ENCODE assay signal across 27 cellular contexts in genomic region chr5:102843997-102844396, GRCh38.
"Had no signal": no experiment of that assay in that cellular context is flagged by ENCODE, and none has a peak within 500 bp of the region (broad histone marks: within the 10 kb centered on the region; RNA-seq: fewer than 3 reads in every experiment).

No MANE protein-coding gene starts in this region.

- H3K36me3 ChIP-seq: brain microvascular endothelial cell, gastrocnemius medialis, heart left ventricle had no signal

- H3K9me3 ChIP-seq: gastrocnemius medialis had no signal

- H3K27me3 ChIP-seq: brain microvascular endothelial cell, dorsolateral prefrontal cortex, gastrocnemius medialis, heart left ventricle had no signal

- H3K4me3 ChIP-seq: coronary artery, dorsolateral prefrontal cortex, gastrocnemius medialis, heart left ventricle had no signal

- ATAC-seq: activated CD4-positive, alpha-beta T cell treated with anti-CD3 and anti-CD28 coated beads for 36 hours; activated naive CD4-positive, alpha-beta T cell treated with anti-CD3 and anti-CD28 coated beads, Interleukin-2, amount 50 U/mL, for 72 hours; activated T-cell treated with anti-CD3 and anti-CD28 coated beads, Interleukin-2, amount 50 U/mL, for 72 hours; esophagus mucosa; gastrocnemius medialis; heart left ventricle had no signal

- H3K4me1 ChIP-seq: gastrocnemius medialis, heart left ventricle had no signal

- H3K27ac ChIP-seq: brain microvascular endothelial cell, coronary artery, dorsolateral prefrontal cortex, gastrocnemius medialis, heart left ventricle had no signal

- DNase-seq: activated CD4-positive, alpha-beta memory T cell treated with anti-CD3 and anti-CD28 coated beads, Interleukin-2, amount 10 ng/mL, durations not matched to agents 7 days and 5 days; activated CD4-positive, alpha-beta T cell treated with anti-CD3 and anti-CD28 coated beads for 36 hours; activated CD4-positive, alpha-beta T cell treated with anti-CD3 and anti-CD28 coated beads, Interleukin-2, amount 10 ng/mL, durations not matched to agents 7 days and 5 days; activated CD4-positive, alpha-beta T cell treated with anti-CD3 and anti-CD28 coated beads, Interleukin-2, amount 50 U/mL, for 4 hours; activated CD4-positive, CD25-positive, alpha-beta regulatory T cell; activated CD4-positive, CD25-positive, alpha-beta regulatory T cell treated with anti-CD3 and anti-CD28 coated beads, Interleukin-2, amount 50 U/mL, for 72 hours; activated CD8-positive, alpha-beta memory T cell treated with anti-CD3 and anti-CD28 coated beads, Interleukin-2, amount 50 U/mL, for 48 hours; activated gamma-delta T cell; activated naive CD4-positive, alpha-beta T cell; activated naive CD4-positive, alpha-beta T cell treated with anti-CD3 and anti-CD28 coated beads, Interleukin-2, amount 10 ng/mL, durations not matched to agents 7 days and 5 days; activated naive CD8-positive, alpha-beta T cell treated with anti-CD3 and anti-CD28 coated beads, Interleukin-2, amount 10 ng/mL, durations not matched to agents 7 days and 5 days; activated T-cell treated with anti-CD3 and anti-CD28 coated beads for 4 hours; activated T-cell treated with anti-CD3 and anti-CD28 coated beads, Interleukin-2, amount 50 U/mL, for 24 hours; activated T-cell treated with anti-CD3 and anti-CD28 coated beads, Interleukin-2, amount 50 U/mL, for 72 hours; amniotic stem cell; anterior cingulate cortex; brain microvascular endothelial cell; dorsolateral prefrontal cortex; effector memory CD4-positive, alpha-beta T cell; endodermal cell; gastrocnemius medialis; glutamatergic neuron; heart left ventricle; T-helper 2 cell had no signal
